Comparison of ENCODE assay signal across 27 cellular contexts in genomic region chr11:113281052-113281725, GRCh38.
"Had no signal": no experiment of that assay in that cellular context is flagged by ENCODE, and none has a peak within 500 bp of the region (broad histone marks: within the 10 kb centered on the region; RNA-seq: fewer than 3 reads in every experiment).

No MANE protein-coding gene starts in this region.

- H3K27ac ChIP-seq: ascending aorta, cardiac muscle cell, ovary, skin epidermis, testis, transverse colon had no signal

- ATAC-seq: activated T-cell treated with anti-CD3 and anti-CD28 coated beads, Interleukin-2, amount 50 U/mL, for 4 hours; effector memory CD8-positive, alpha-beta T cell; esophagus mucosa; left ventricle myocardium superior; naive thymus-derived CD4-positive, alpha-beta T cell; sciatic nerve; stimulated activated naive CD8-positive, alpha-beta T cell treated with anti-CD3 and anti-CD28 coated beads, Interleukin-15, Interleukin-2, amounts not matched to agents 100 U/mL and 50 U/mL, for 24 hours; T-helper 17 cell had no signal

- H3K4me1 ChIP-seq: ascending aorta, testis, transverse colon had no signal

- H3K9me3 Mint-ChIP-seq: activated CD4-positive, alpha-beta memory T cell treated with anti-CD3 and anti-CD28 coated beads for 36 hours; activated CD4-positive, alpha-beta T cell treated with anti-CD3 and anti-CD28 coated beads, Interleukin-2, amount 10 ng/mL, durations not matched to agents 24 days and 14 days; activated naive CD8-positive, alpha-beta T cell treated with anti-CD3 and anti-CD28 coated beads, Interleukin-2, amount 10 ng/mL, durations not matched to agents 7 days and 5 days; activated T-cell treated with anti-CD3 and anti-CD28 coated beads, Interleukin-2, amount 50 U/mL, for 4 hours; activated T-helper 2 cell treated with anti-CD3 and anti-CD28 coated beads, Interferon-gamma antibody, Interleukin-2, Interleukin-4, amounts not matched to agents 10 μg/mL and 5 μg/mL and 100 μg/mL, durations not matched to agents 14 hours and 24 hours and 36 hours; brain; effector memory CD8-positive, alpha-beta T cell; mesothelial cell of epicardium; naive thymus-derived CD4-positive, alpha-beta T cell had no signal

- H3K36me3 ChIP-seq: ascending aorta, cardiac muscle cell, ovary, transverse colon had no signal

- H3K27me3 ChIP-seq: ascending aorta, cardiac muscle cell, ovary, testis, transverse colon had no signal

- H3K27me3 Mint-ChIP-seq: activated CD4-positive, alpha-beta memory T cell treated with anti-CD3 and anti-CD28 coated beads for 36 hours; activated CD4-positive, alpha-beta T cell treated with anti-CD3 and anti-CD28 coated beads, Interleukin-2, amount 10 ng/mL, durations not matched to agents 24 days and 14 days; activated naive CD8-positive, alpha-beta T cell treated with anti-CD3 and anti-CD28 coated beads, Interleukin-2, amount 10 ng/mL, durations not matched to agents 7 days and 5 days; brain; effector memory CD8-positive, alpha-beta T cell; naive thymus-derived CD4-positive, alpha-beta T cell; T-helper 17 cell had no signal

- H3K4me3 ChIP-seq: ascending aorta, cardiac muscle cell, ovary, skin epidermis, testis, transverse colon had no signal

- DNase-seq: activated CD4-positive, alpha-beta memory T cell treated with anti-CD3 and anti-CD28 coated beads for 36 hours; activated CD4-positive, alpha-beta T cell treated with anti-CD3 and anti-CD28 coated beads, Interleukin-2, amount 10 ng/mL, durations not matched to agents 24 days and 14 days; activated CD4-positive, CD25-positive, alpha-beta regulatory T cell treated with anti-CD3 and anti-CD28 coated beads, Interleukin-2, amount 50 U/mL, for 72 hours; activated naive CD8-positive, alpha-beta T cell treated with anti-CD3 and anti-CD28 coated beads, Interleukin-2, amount 10 ng/mL, durations not matched to agents 7 days and 5 days; activated T-cell treated with anti-CD3 and anti-CD28 coated beads, Interleukin-2, amount 50 U/mL, for 4 hours; cerebellar nuclear complex; cortex of kidney; effector memory CD8-positive, alpha-beta T cell; left ventricle myocardium superior; naive thymus-derived CD4-positive, alpha-beta T cell; ovary; stimulated activated CD4-positive, alpha-beta T cell treated with anti-CD3 and anti-CD28 coated beads, Interleukin-12 subunit alpha, Interleukin-12 subunit beta, amount 100 ng/mL, for 4 hours; stimulated activated CD4-positive, alpha-beta T cell treated with anti-CD3 and anti-CD28 coated beads, Interleukin-4, amount 100 ng/mL, for 1 hour; stimulated activated naive CD8-positive, alpha-beta T cell treated with anti-CD3 and anti-CD28 coated beads, Interleukin-15, Interleukin-2, amounts not matched to agents 100 U/mL and 50 U/mL, for 24 hours; T-helper 17 cell; T1000; testis; transverse colon had no signal

- H3K4me3 Mint-ChIP-seq: activated CD4-positive, alpha-beta memory T cell treated with anti-CD3 and anti-CD28 coated beads for 36 hours; activated CD4-positive, alpha-beta T cell treated with anti-CD3 and anti-CD28 coated beads, Interleukin-2, amount 10 ng/mL, durations not matched to agents 24 days and 14 days; activated naive CD8-positive, alpha-beta T cell treated with anti-CD3 and anti-CD28 coated beads, Interleukin-2, amount 10 ng/mL, durations not matched to agents 7 days and 5 days; activated T-cell treated with anti-CD3 and anti-CD28 coated beads, Interleukin-2, amount 50 U/mL, for 4 hours; brain; effector memory CD8-positive, alpha-beta T cell; mesothelial cell of epicardium; naive thymus-derived CD4-positive, alpha-beta T cell; T-helper 17 cell had no signal

- H3K4me1 Mint-ChIP-seq: activated CD4-positive, alpha-beta T cell treated with anti-CD3 and anti-CD28 coated beads, Interleukin-2, amount 10 ng/mL, durations not matched to agents 24 days and 14 days; mesothelial cell of epicardium; T-helper 17 cell had no signal

- H3K27ac Mint-ChIP-seq: activated CD4-positive, alpha-beta memory T cell treated with anti-CD3 and anti-CD28 coated beads for 36 hours; activated CD4-positive, alpha-beta T cell treated with anti-CD3 and anti-CD28 coated beads, Interleukin-2, amount 10 ng/mL, durations not matched to agents 24 days and 14 days; activated naive CD8-positive, alpha-beta T cell treated with anti-CD3 and anti-CD28 coated beads, Interleukin-2, amount 10 ng/mL, durations not matched to agents 7 days and 5 days; activated T-helper 2 cell treated with anti-CD3 and anti-CD28 coated beads, Interferon-gamma antibody, Interleukin-2, Interleukin-4, amounts not matched to agents 10 μg/mL and 5 μg/mL and 100 μg/mL, durations not matched to agents 14 hours and 24 hours and 36 hours; brain; effector memory CD8-positive, alpha-beta T cell; mesothelial cell of epicardium; naive thymus-derived CD4-positive, alpha-beta T cell; progenitor cell of endocrine pancreas; T-helper 17 cell had no signal

- H3K36me3 Mint-ChIP-seq: activated CD4-positive, alpha-beta memory T cell treated with anti-CD3 and anti-CD28 coated beads for 36 hours; activated naive CD8-positive, alpha-beta T cell treated with anti-CD3 and anti-CD28 coated beads, Interleukin-2, amount 10 ng/mL, durations not matched to agents 7 days and 5 days had no signal

- H3K9me3 ChIP-seq: ascending aorta, ovary, testis, transverse colon had no signal
